ENCODE assay signal across 24 cellular contexts in the genomic region with DNA sequence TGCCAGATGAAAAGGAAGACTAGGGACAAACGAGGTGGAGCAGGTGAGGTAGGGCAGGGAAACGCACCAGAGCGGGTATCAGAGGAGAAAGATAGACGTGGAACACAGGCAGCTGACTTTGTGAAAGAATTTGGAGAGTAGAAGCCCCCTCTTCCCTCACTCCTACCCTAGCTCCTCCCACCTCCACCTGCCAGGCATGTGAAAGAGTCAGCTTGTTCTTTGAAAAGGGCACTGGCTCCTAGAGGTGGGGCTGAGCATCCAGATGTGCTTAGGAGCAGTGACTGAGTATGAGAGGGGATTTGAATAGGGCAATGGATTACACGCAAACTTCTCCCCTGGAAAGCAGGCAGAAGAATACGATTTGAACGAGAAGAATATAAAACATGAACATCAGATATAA.
A peak's percentile ranks its signal among the peaks of the same experiment; 100 is the strongest.
DNase-seq lines count a peak whose midpoint lies in the region; ATAC-seq and TF ChIP-seq lines count a peak whose summit lies in the region.
"Had no signal": no experiment of that assay in that cellular context is flagged by ENCODE, and none has a peak within 500 bp of the region (broad histone marks: within the 10 kb centered on the region; RNA-seq: fewer than 3 reads in every experiment).

No MANE protein-coding gene starts in this region.

- peaks cover 35% of the 10 kb centered on the region for H3K9me3 Mint-ChIP-seq in T-helper 1 cell treated with Interleukin-12 subunit alpha and Interleukin-12 subunit beta and Interleukin-4 antibody, amounts not matched to agents 30 μg/mL and 1 μg/mL, for 36 hours
- peaks cover 3% of the 10 kb centered on the region for H3K9me3 Mint-ChIP-seq in neural progenitor cell
- H3K9me3 Mint-ChIP-seq: CD4-positive, alpha-beta T cell had no signal

- CTCF ChIA-PET in IMR-90 (lab: Yijun Ruan, JAX): no interaction called here

- H2BK5ac ChIP-seq in IMR-90 (ENCODE audit: low read depth, low read length, poor library complexity, severe bottlenecking): no peak overlapping the region

- H3K79me1 ChIP-seq in IMR-90 (ENCODE audit: low read depth in 1 of 2, low read length in 2 of 2): peaks cover 0 to 8% of the 10 kb centered on the region in 2 experiments; a peak in 2 of 4 replicates

- in situ Hi-C loops in IMR-90 (cut with MboI; ENCODE audit: low sequenced_read_pairs): no loop called here

- no peaks in the 10 kb centered on the region for H3K9me3 ChIP-seq in IMR-90 (ENCODE audit: control insufficient read depth, insufficient read depth, low read length)
- no peaks in the 10 kb centered on the region for H3K9me3 ChIP-seq in neural progenitor cell (ENCODE audit: low read depth)

- DNase-seq in T-helper 1 cell (no peak), IMR-90 (no peak), iPS-NIHi11 (ENCODE audit: low spot score) (peak; percentile 23), neural progenitor cell (ENCODE audit: low spot score) (no peak), activated T-cell treated with anti-CD3 and anti-CD28 coated beads for 4 hours (no peak)
- DNase-seq: ACHN; CD4-positive, alpha-beta T cell; COR-L47; DMS79; KBM-7; MM.1S; NCI-H1092; NCI-H1436; NCI-H187 treated with DMSO at 0.1 percent for 48 hours; NCI-H2107; NCI-H510A; PC-9; RPMI8226; SHP77 had no signal

- intact Hi-C loops in IMR-90 (cut with micrococcal nuclease): no loop called here

- TF ChIP-seq POLR2A in IMR-90 (IDR thresholded peaks at IDR 0.05; ENCODE audit: low read depth, low read length): no peak

- H3K27me3 ChIP-seq in IMR-90 (ENCODE audit: control insufficient read depth, insufficient read depth, low read length): no peaks in the 10 kb centered on the region
- H3K27me3 ChIP-seq in neural progenitor cell: no peaks in the 10 kb centered on the region
- H3K27me3 ChIP-seq: BLaER1 had no signal

- H3K4ac ChIP-seq in IMR-90 (ENCODE audit: low read depth, low read length): peak overlapping the region; percentile 16

- POLR2A ChIA-PET in IMR-90 (lab: Charles Lee; ENCODE audit: unreplicated experiment): no interaction called here

- H2AK9ac ChIP-seq in IMR-90 (replicated peaks; ENCODE audit: low read depth, low read length, poor library complexity): no peak overlapping the region

- H3K56ac ChIP-seq in IMR-90 (ENCODE audit: extremely low read depth, insufficient read depth, low read length): no peak overlapping the region

- H3K36me3 ChIP-seq in IMR-90 (ENCODE audit: control insufficient read depth, insufficient read depth, low read length): no peaks in the 10 kb centered on the region
- no peaks in the 10 kb centered on the region for H3K36me3 ChIP-seq in neural progenitor cell
- H3K36me3 ChIP-seq: BLaER1 had no signal

- H3K9ac ChIP-seq in IMR-90 (ENCODE audit: low read depth, low read length): no peak overlapping the region
- H3K9ac ChIP-seq in neural progenitor cell: no peak overlapping the region
- H3K9ac ChIP-seq: BLaER1 had no signal

- H2BK20ac ChIP-seq in IMR-90 (ENCODE audit: low read depth, low read length): peak overlapping the region; percentile 69; the same call in 1 of the 2 replicates

- H2BK120ac ChIP-seq in IMR-90 (ENCODE audit: low read depth, low read length): peak overlapping the region; percentile 58; the same call in 1 of the 2 replicates

- 0 out of 3 replicates have a peak overlapping the region, but pooled peaks have one; percentile 29 for H2BK15ac ChIP-seq in IMR-90 (ENCODE audit: low read depth, low read length)

- H3K27ac ChIP-seq in IMR-90 (ENCODE audit: insufficient read depth, low read length) (no peak overlapping the region), neural progenitor cell (no peak overlapping the region)
- H3K27ac ChIP-seq: 22Rv1, BLaER1, PC-9 had no signal

- peaks cover 43% of the 10 kb centered on the region for H3K4me1 Mint-ChIP-seq in T-helper 1 cell treated with Interleukin-12 subunit alpha and Interleukin-12 subunit beta and Interleukin-4 antibody, amounts not matched to agents 30 μg/mL and 1 μg/mL, for 36 hours (ENCODE audit: low read depth)
- peaks cover 4% of the 10 kb centered on the region for H3K4me1 Mint-ChIP-seq in neural progenitor cell

- H4K91ac ChIP-seq in IMR-90 (ENCODE audit: insufficient read depth, low read depth, low read length): 0 out of 2 replicates have a peak overlapping the region, but pooled peaks have one; percentile 19

- H3K4me3 ChIP-seq in IMR-90 (ENCODE audit: insufficient read depth, low read depth, low read length) (no peak overlapping the region), neural progenitor cell (no peak overlapping the region)
- H3K4me3 ChIP-seq: BLaER1, PC-9 had no signal

- H4K20me1 ChIP-seq in IMR-90 (ENCODE audit: insufficient read depth, low read length) (no peaks in the 10 kb centered on the region), neural progenitor cell (ENCODE audit: low read depth) (no peaks in the 10 kb centered on the region)
- H4K20me1 ChIP-seq: BLaER1 had no signal

- no TSS peak for BruUV-seq in IMR-90 (replicated peaks; lab: Mats Ljungman, UMichigan)

- H3K27ac Mint-ChIP-seq in T-helper 1 cell treated with Interleukin-12 subunit alpha and Interleukin-12 subunit beta and Interleukin-4 antibody, amounts not matched to agents 30 μg/mL and 1 μg/mL, for 36 hours: peak overlapping the region; percentile 6
- peak overlapping the region; percentile 3 for H3K27ac Mint-ChIP-seq in neural progenitor cell
- H3K27ac Mint-ChIP-seq: CD4-positive, alpha-beta T cell had no signal

- H3K36me3 Mint-ChIP-seq in T-helper 1 cell treated with Interleukin-12 subunit alpha and Interleukin-12 subunit beta and Interleukin-4 antibody, amounts not matched to agents 30 μg/mL and 1 μg/mL, for 36 hours (ENCODE audit: low read depth): peaks cover 26% of the 10 kb centered on the region
- H3K36me3 Mint-ChIP-seq in neural progenitor cell: no peaks in the 10 kb centered on the region

- WGBS in IMR-90 (ENCODE audit: extremely low coverage in 2 of 2, insufficient read length in 1 of 2), 2 experiments: no CpG with 5 or more reads among the region's 7 CpGs

- H3K9me1 ChIP-seq in IMR-90 (ENCODE audit: insufficient read depth, low read length): peaks cover 15% of the 10 kb centered on the region

- no peak overlapping the region for H3K4me3 Mint-ChIP-seq in T-helper 1 cell treated with Interleukin-12 subunit alpha and Interleukin-12 subunit beta and Interleukin-4 antibody, amounts not matched to agents 30 μg/mL and 1 μg/mL, for 36 hours
- H3K4me3 Mint-ChIP-seq in neural progenitor cell: no peak overlapping the region
- H3K4me3 Mint-ChIP-seq: CD4-positive, alpha-beta T cell had no signal

- TF ChIP-seq CTCF in IMR-90 (conservative IDR thresholded peaks at IDR 0.05; ENCODE audit: low read depth, low read length) (no peak), neural progenitor cell (IDR thresholded peaks at IDR 0.05) (no peak)

- H3K4me1 ChIP-seq in IMR-90 (ENCODE audit: control insufficient read depth, insufficient read depth, low read length): peaks cover 21% of the 10 kb centered on the region
- no peaks in the 10 kb centered on the region for H3K4me1 ChIP-seq in neural progenitor cell

- 0 out of 2 replicates have a peak overlapping the region, but pooled peaks have one; percentile 60 for H2AK5ac ChIP-seq in IMR-90 (ENCODE audit: low read depth, low read length)

- H3K79me2 ChIP-seq in neural progenitor cell (ENCODE audit: low read depth): no peaks in the 10 kb centered on the region

- no peaks in the 10 kb centered on the region for H3K27me3 Mint-ChIP-seq in T-helper 1 cell treated with Interleukin-12 subunit alpha and Interleukin-12 subunit beta and Interleukin-4 antibody, amounts not matched to agents 30 μg/mL and 1 μg/mL, for 36 hours (ENCODE audit: low read depth)
- peaks cover 12% of the 10 kb centered on the region for H3K27me3 Mint-ChIP-seq in neural progenitor cell (ENCODE audit: insufficient read depth, low read depth)

- H3F3A ChIP-seq in neural progenitor cell (ENCODE audit: low read depth): no peaks in the 10 kb centered on the region

- ATAC-seq in IMR-90 (ENCODE audit: low read depth): no peak
- ATAC-seq in HG03521 (IDR thresholded peaks at IDR 0.05; ENCODE audit: unreplicated experiment): no peak
- no peak for ATAC-seq in GM21737 (IDR thresholded peaks at IDR 0.05; ENCODE audit: unreplicated experiment)

- H3K18ac ChIP-seq in IMR-90 (ENCODE audit: low read depth, low read length): no peak overlapping the region

- dilution Hi-C loops in IMR-90 (cut with HindIII; ENCODE audit: low sequenced_read_pairs, unreplicated experiment): no loop called here

- H3K4me2 ChIP-seq in IMR-90 (ENCODE audit: low read depth, low read length) (no peak overlapping the region), neural progenitor cell (no peak overlapping the region)
- H3K4me2 ChIP-seq: PC-9 had no signal

- no peak overlapping the region for H4K5ac ChIP-seq in IMR-90 (ENCODE audit: low read depth, low read length)

- no peak overlapping the region for H3K14ac ChIP-seq in IMR-90 (replicated peaks; ENCODE audit: low read depth, low read length)

- H2AFZ ChIP-seq in IMR-90 (replicated peaks; ENCODE audit: low read length, poor library complexity) (no peak overlapping the region), neural progenitor cell (replicated peaks) (no peak overlapping the region)
- H2AFZ ChIP-seq: PC-9 had no signal

- no peak overlapping the region for H4K8ac ChIP-seq in IMR-90 (ENCODE audit: low read depth in 2 of 2, low read length in 2 of 2)

- no peak for TF ChIP-seq RAD21 in IMR-90 (IDR thresholded peaks at IDR 0.05; ENCODE audit: low read length)

- H3K23ac ChIP-seq in IMR-90 (ENCODE audit: low read depth, low read length): no peak overlapping the region

TF ChIP-seq in IMR-90, 13 proteins besides CTCF, POLR2A, EP300 and RAD21 (continues in another document):
- TF ChIP-seq CEBPB (IDR thresholded peaks at IDR 0.05; ENCODE audit: low read depth, low read length) (no peak), RFX5 (IDR thresholded peaks at IDR 0.05; ENCODE audit: low read depth, low read length) (no peak), SMC3 (IDR thresholded peaks at IDR 0.05; ENCODE audit: low read depth, low read length) (no peak), MAFK (IDR thresholded peaks at IDR 0.05; ENCODE audit: low read depth, low read length) (no peak), MAZ (IDR thresholded peaks at IDR 0.05; ENCODE audit: borderline replicate concordance, low read depth, low read length) (no peak)
- TF ChIP-seq, protein P1, sequence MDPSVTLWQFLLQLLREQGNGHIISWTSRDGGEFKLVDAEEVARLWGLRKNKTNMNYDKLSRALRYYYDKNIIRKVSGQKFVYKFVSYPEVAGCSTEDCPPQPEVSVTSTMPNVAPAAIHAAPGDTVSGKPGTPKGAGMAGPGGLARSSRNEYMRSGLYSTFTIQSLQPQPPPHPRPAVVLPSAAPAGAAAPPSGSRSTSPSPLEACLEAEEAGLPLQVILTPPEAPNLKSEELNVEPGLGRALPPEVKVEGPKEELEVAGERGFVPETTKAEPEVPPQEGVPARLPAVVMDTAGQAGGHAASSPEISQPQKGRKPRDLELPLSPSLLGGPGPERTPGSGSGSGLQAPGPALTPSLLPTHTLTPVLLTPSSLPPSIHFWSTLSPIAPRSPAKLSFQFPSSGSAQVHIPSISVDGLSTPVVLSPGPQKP (IDR thresholded peaks at IDR 0.05; ENCODE audit: borderline replicate concordance, low read depth, low read length): no peak
